In genomic region chr18:28626757-28627156, GRCh38 we compare ENCODE assay signal across 25 cellular contexts.
"Had no signal": no experiment of that assay in that cellular context is flagged by ENCODE, and none has a peak within 500 bp of the region (broad histone marks: within the 10 kb centered on the region; RNA-seq: fewer than 3 reads in every experiment).

No MANE protein-coding gene starts in this region.

- H3K4me3 ChIP-seq: breast epithelium, MG63, SJSA1 had no signal

- H3K9me3 Mint-ChIP-seq: WTC11 had no signal

- H3K36me3 ChIP-seq: breast epithelium, MG63, SJSA1 had no signal

- H3K27ac ChIP-seq: breast epithelium, SJSA1 had no signal

- H3K27ac Mint-ChIP-seq: activated CD8-positive, alpha-beta memory T cell treated with anti-CD3 and anti-CD28 coated beads, Interleukin-2, amount 10 ng/mL, durations not matched to agents 7 days and 5 days; activated naive CD4-positive, alpha-beta T cell treated with anti-CD3 and anti-CD28 coated beads, Interleukin-2, amount 50 U/mL, for 24 hours; activated T-cell treated with anti-CD3 and anti-CD28 coated beads, Interleukin-2, amount 50 U/mL, for 24 hours; activated T-helper 1 cell treated with anti-CD3 and anti-CD28 coated beads, Interleukin-12 subunit alpha, Interleukin-12 subunit beta, Interleukin-2, Interleukin-4 antibody, amounts not matched to agents 30 ng/mL and 10 ng/mL and 1 ng/mL, durations not matched to agents 14 hours and 24 hours and 36 hours; T-helper 1 cell treated with Interleukin-12 subunit alpha and Interleukin-12 subunit beta and Interleukin-4 antibody, amounts not matched to agents 30 μg/mL and 1 μg/mL, for 36 hours; WTC11 had no signal

- H3K36me3 Mint-ChIP-seq: activated CD8-positive, alpha-beta memory T cell treated with anti-CD3 and anti-CD28 coated beads, Interleukin-2, amount 10 ng/mL, durations not matched to agents 7 days and 5 days; activated naive CD4-positive, alpha-beta T cell treated with anti-CD3 and anti-CD28 coated beads, Interleukin-2, amount 50 U/mL, for 24 hours; WTC11 had no signal

- H3K4me1 ChIP-seq: breast epithelium, SJSA1 had no signal

- H3K27me3 ChIP-seq: breast epithelium, MG63, SJSA1 had no signal

- H3K27me3 Mint-ChIP-seq: activated CD8-positive, alpha-beta memory T cell treated with anti-CD3 and anti-CD28 coated beads, Interleukin-2, amount 10 ng/mL, durations not matched to agents 7 days and 5 days; activated naive CD4-positive, alpha-beta T cell treated with anti-CD3 and anti-CD28 coated beads, Interleukin-2, amount 50 U/mL, for 24 hours; activated T-cell treated with anti-CD3 and anti-CD28 coated beads, Interleukin-2, amount 50 U/mL, for 24 hours had no signal

- H3K4me1 Mint-ChIP-seq: activated CD8-positive, alpha-beta memory T cell treated with anti-CD3 and anti-CD28 coated beads, Interleukin-2, amount 10 ng/mL, durations not matched to agents 7 days and 5 days; activated naive CD4-positive, alpha-beta T cell treated with anti-CD3 and anti-CD28 coated beads, Interleukin-2, amount 50 U/mL, for 24 hours; WTC11 had no signal

- H3K9me3 ChIP-seq: breast epithelium, MG63, SJSA1 had no signal

- H3K4me3 Mint-ChIP-seq: activated CD8-positive, alpha-beta memory T cell treated with anti-CD3 and anti-CD28 coated beads, Interleukin-2, amount 10 ng/mL, durations not matched to agents 7 days and 5 days; activated naive CD4-positive, alpha-beta T cell treated with anti-CD3 and anti-CD28 coated beads, Interleukin-2, amount 50 U/mL, for 24 hours; activated T-cell treated with anti-CD3 and anti-CD28 coated beads, Interleukin-2, amount 50 U/mL, for 24 hours; activated T-helper 1 cell treated with anti-CD3 and anti-CD28 coated beads, Interleukin-12 subunit alpha, Interleukin-12 subunit beta, Interleukin-2, Interleukin-4 antibody, amounts not matched to agents 30 ng/mL and 10 ng/mL and 1 ng/mL, durations not matched to agents 14 hours and 24 hours and 36 hours; T-helper 1 cell treated with Interleukin-12 subunit alpha and Interleukin-12 subunit beta and Interleukin-4 antibody, amounts not matched to agents 30 μg/mL and 1 μg/mL, for 36 hours; WTC11 had no signal

- DNase-seq: activated CD4-positive, alpha-beta T cell treated with anti-CD3 and anti-CD28 coated beads for 48 hours; activated CD4-positive, alpha-beta T cell treated with anti-CD3 and anti-CD28 coated beads, Interleukin-2, amount 50 U/mL, for 48 hours; activated CD4-positive, CD25-positive, alpha-beta regulatory T cell treated with anti-CD3 and anti-CD28 coated beads, Interleukin-2, amount 50 U/mL, for 72 hours; activated CD8-positive, alpha-beta memory T cell treated with anti-CD3 and anti-CD28 coated beads, Interleukin-2, amount 10 ng/mL, durations not matched to agents 7 days and 5 days; activated effector memory CD4-positive, alpha-beta T cell treated with Interleukin-2 at 50 U/mL for 16 hours; activated naive CD4-positive, alpha-beta T cell; activated T-cell treated with anti-CD3 and anti-CD28 coated beads, Interleukin-2, amount 50 U/mL, for 24 hours; aorta; MG63; MV-4-11; NCI-H1092 treated with DMSO at 0.1 percent for 48 hours; NCI-H1417 treated with DMSO at 0.1 percent for 48 hours; NCI-H1694; NCI-H2029; NCI-H2107; NCI-H446; NCI-H524; PC-3; SHP77 had no signal
